ENCODE assay signal across 18 cellular contexts in genomic region chr10:49029666-49030065, GRCh38.
DNase-seq lines count a peak whose midpoint lies in the region; ATAC-seq and TF ChIP-seq lines count a peak whose summit lies in the region.
"Had no signal": no experiment of that assay in that cellular context is flagged by ENCODE, and none has a peak within 500 bp of the region (broad histone marks: within the 10 kb centered on the region; RNA-seq: fewer than 3 reads in every experiment).

No MANE protein-coding gene starts in this region.

- H3K4me1 Mint-ChIP-seq in stimulated activated naive CD8-positive, alpha-beta T cell treated with anti-CD3 and anti-CD28 coated beads, Interleukin-15, amount 100 ng/mL, for 72 hours: no peaks in the 10 kb centered on the region
- no peaks in the 10 kb centered on the region for H3K4me1 Mint-ChIP-seq in stimulated activated effector memory CD8-positive, alpha-beta T cell treated with anti-CD3 and anti-CD28 coated beads, Interleukin-12 subunit alpha, Interleukin-12 subunit beta, amount 100 ng/mL, for 72 hours
- H3K4me1 Mint-ChIP-seq: B cell had no signal

- intact Hi-C loops in upper lobe of right lung (cut with DNase I): no loop called here

- no peak overlapping the region for H3K27ac ChIP-seq in upper lobe of right lung
- H3K27ac ChIP-seq in foreskin keratinocyte: no peak overlapping the region
- H3K27ac ChIP-seq: 22Rv1; A549; BLaER1 treated with 17β-estradiol and CSF1 and Interleukin-3, amounts not matched to agents 10 nM and 100 nM; C4-2B had no signal

- H3K27me3 ChIP-seq in upper lobe of right lung: no peaks in the 10 kb centered on the region
- peaks cover 3% of the 10 kb centered on the region for H3K27me3 ChIP-seq in foreskin keratinocyte
- H3K27me3 ChIP-seq: BLaER1 treated with 17β-estradiol and CSF1 and Interleukin-3, amounts not matched to agents 10 nM and 100 nM had no signal

- no peak overlapping the region for H3K27ac Mint-ChIP-seq in stimulated activated naive CD8-positive, alpha-beta T cell treated with anti-CD3 and anti-CD28 coated beads, Interleukin-15, amount 100 ng/mL, for 72 hours
- no peak overlapping the region for H3K27ac Mint-ChIP-seq in stimulated activated effector memory CD8-positive, alpha-beta T cell treated with anti-CD3 and anti-CD28 coated beads, Interleukin-12 subunit alpha, Interleukin-12 subunit beta, amount 100 ng/mL, for 72 hours
- H3K27ac Mint-ChIP-seq: B cell; CD4-positive, alpha-beta T cell; CD8-positive, alpha-beta T cell had no signal

- no peaks in the 10 kb centered on the region for H3K9me3 ChIP-seq in upper lobe of right lung
- H3K9me3 ChIP-seq: A549; BLaER1 treated with 17β-estradiol and CSF1 and Interleukin-3, amounts not matched to agents 10 nM and 100 nM; Caco-2 had no signal

- H3K9me3 Mint-ChIP-seq in stimulated activated naive CD8-positive, alpha-beta T cell treated with anti-CD3 and anti-CD28 coated beads, Interleukin-15, amount 100 ng/mL, for 72 hours: no peaks in the 10 kb centered on the region
- H3K9me3 Mint-ChIP-seq in stimulated activated effector memory CD8-positive, alpha-beta T cell treated with anti-CD3 and anti-CD28 coated beads, Interleukin-12 subunit alpha, Interleukin-12 subunit beta, amount 100 ng/mL, for 72 hours: no peaks in the 10 kb centered on the region
- H3K9me3 Mint-ChIP-seq: CD4-positive, alpha-beta T cell; CD8-positive, alpha-beta T cell had no signal

- no peaks in the 10 kb centered on the region for H3K27me3 Mint-ChIP-seq in stimulated activated naive CD8-positive, alpha-beta T cell treated with anti-CD3 and anti-CD28 coated beads, Interleukin-15, amount 100 ng/mL, for 72 hours
- H3K27me3 Mint-ChIP-seq: CD4-positive, alpha-beta T cell had no signal

- peak; percentile 7 for ATAC-seq in stimulated activated naive CD8-positive, alpha-beta T cell treated with anti-CD3 and anti-CD28 coated beads, Interleukin-15, amount 100 ng/mL, for 72 hours
- no peak for ATAC-seq in stimulated activated naive CD8-positive, alpha-beta T cell treated with anti-CD3 and anti-CD28 coated beads, Interleukin-15, Interleukin-2, amounts not matched to agents 100 U/mL and 50 U/mL, for 24 hours
- peak; percentile 8 for ATAC-seq in stimulated activated effector memory CD8-positive, alpha-beta T cell treated with anti-CD3 and anti-CD28 coated beads, Interleukin-12 subunit alpha, Interleukin-12 subunit beta, amount 100 ng/mL, for 72 hours
- peak; percentile 33 for ATAC-seq in upper lobe of right lung
- ATAC-seq in foreskin keratinocyte: no peak
- ATAC-seq: A549; CD8-positive, alpha-beta T cell had no signal

- H3K36me3 ChIP-seq in upper lobe of right lung: no peaks in the 10 kb centered on the region
- H3K36me3 ChIP-seq: BLaER1 treated with 17β-estradiol and CSF1 and Interleukin-3, amounts not matched to agents 10 nM and 100 nM had no signal

- H3K4me1 ChIP-seq in upper lobe of right lung (peaks cover 3% of the 10 kb centered on the region), foreskin keratinocyte (no peaks in the 10 kb centered on the region)
- H3K4me1 ChIP-seq: A549; BLaER1 treated with 17β-estradiol and CSF1 and Interleukin-3, amounts not matched to agents 10 nM and 100 nM; Caco-2 had no signal

- no peaks in the 10 kb centered on the region for H3K36me3 Mint-ChIP-seq in stimulated activated effector memory CD8-positive, alpha-beta T cell treated with anti-CD3 and anti-CD28 coated beads, Interleukin-12 subunit alpha, Interleukin-12 subunit beta, amount 100 ng/mL, for 72 hours
- H3K36me3 Mint-ChIP-seq: CD8-positive, alpha-beta T cell had no signal

- no peak overlapping the region for H3K4me3 ChIP-seq in upper lobe of right lung
- H3K4me3 ChIP-seq: A549; BLaER1 treated with 17β-estradiol and CSF1 and Interleukin-3, amounts not matched to agents 10 nM and 100 nM had no signal

- DNase-seq in stimulated activated naive CD8-positive, alpha-beta T cell treated with anti-CD3 and anti-CD28 coated beads, Interleukin-15, amount 100 ng/mL, for 72 hours: no peak
- no peak for DNase-seq in stimulated activated naive CD8-positive, alpha-beta T cell treated with anti-CD3 and anti-CD28 coated beads, Interleukin-15, Interleukin-2, amounts not matched to agents 100 U/mL and 50 U/mL, for 24 hours
- no peak for DNase-seq in stimulated activated effector memory CD8-positive, alpha-beta T cell treated with anti-CD3 and anti-CD28 coated beads, Interleukin-12 subunit alpha, Interleukin-12 subunit beta, amount 100 ng/mL, for 72 hours (ENCODE audit: low spot score in 2 of 2)
- DNase-seq in upper lobe of right lung: no peak
- DNase-seq in foreskin keratinocyte: no peak
- DNase-seq in HuH-7 (ENCODE audit: low spot score): no peak
- DNase-seq: AML-193; Caco-2; Calu3; CD4-positive, alpha-beta T cell; CD8-positive, alpha-beta T cell; DMS79 treated with DMSO at 0.1 percent for 48 hours; GF-D8 had no signal

- H3K4me3 Mint-ChIP-seq in stimulated activated naive CD8-positive, alpha-beta T cell treated with anti-CD3 and anti-CD28 coated beads, Interleukin-15, amount 100 ng/mL, for 72 hours: no peak overlapping the region
- H3K4me3 Mint-ChIP-seq in stimulated activated effector memory CD8-positive, alpha-beta T cell treated with anti-CD3 and anti-CD28 coated beads, Interleukin-12 subunit alpha, Interleukin-12 subunit beta, amount 100 ng/mL, for 72 hours: no peak overlapping the region
- H3K4me3 Mint-ChIP-seq: B cell; CD4-positive, alpha-beta T cell; CD8-positive, alpha-beta T cell had no signal

- no peak for TF ChIP-seq CTCF in upper lobe of right lung (IDR thresholded peaks at IDR 0.05)
- TF ChIP-seq CTCF in foreskin keratinocyte (conservative IDR thresholded peaks at IDR 0.05): no peak

Comparison
In these comparisons a context has a peak if more than half of its experiments do, and no peak if none do; other contexts are left out.
1. ATAC-seq: peak in stimulated activated naive CD8-positive, alpha-beta T cell treated with anti-CD3 and anti-CD28 coated beads, Interleukin-15, amount 100 ng/mL, for 72 hours (single experiment), stimulated activated effector memory CD8-positive, alpha-beta T cell treated with anti-CD3 and anti-CD28 coated beads, Interleukin-12 subunit alpha, Interleukin-12 subunit beta, amount 100 ng/mL, for 72 hours (single experiment) and upper lobe of right lung (single experiment); none in stimulated activated naive CD8-positive, alpha-beta T cell treated with anti-CD3 and anti-CD28 coated beads, Interleukin-15, Interleukin-2, amounts not matched to agents 100 U/mL and 50 U/mL, for 24 hours (single experiment) and foreskin keratinocyte (single experiment).